In the genomic region with DNA sequence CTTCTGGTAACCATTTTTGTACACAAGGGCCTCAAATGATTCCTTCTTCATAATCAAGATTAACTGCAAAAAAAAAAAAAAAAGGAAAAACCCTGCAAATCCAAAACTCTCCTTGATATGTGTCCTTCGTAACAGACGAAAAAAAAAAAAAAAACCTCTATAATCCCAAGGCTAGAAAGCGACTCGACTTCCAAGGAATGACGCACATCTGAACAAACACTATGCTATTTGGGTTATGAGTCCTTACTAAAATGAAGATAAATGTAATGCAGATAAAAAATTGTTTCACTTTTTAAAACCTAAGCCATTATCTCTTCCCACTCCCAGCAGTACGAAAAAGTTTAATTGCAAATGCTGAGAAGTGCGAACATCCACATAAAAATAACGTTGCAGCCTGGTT, we compare ENCODE assay signal across 1 cellular context.
TF ChIP-seq lines count a peak whose summit lies in the region.

No MANE protein-coding gene starts in this region.

TF ChIP-seq in GM23338, 12 proteins besides CTCF, POLR2A, EP300 and RAD21 (continued from another document):
- TF ChIP-seq, protein P1, sequence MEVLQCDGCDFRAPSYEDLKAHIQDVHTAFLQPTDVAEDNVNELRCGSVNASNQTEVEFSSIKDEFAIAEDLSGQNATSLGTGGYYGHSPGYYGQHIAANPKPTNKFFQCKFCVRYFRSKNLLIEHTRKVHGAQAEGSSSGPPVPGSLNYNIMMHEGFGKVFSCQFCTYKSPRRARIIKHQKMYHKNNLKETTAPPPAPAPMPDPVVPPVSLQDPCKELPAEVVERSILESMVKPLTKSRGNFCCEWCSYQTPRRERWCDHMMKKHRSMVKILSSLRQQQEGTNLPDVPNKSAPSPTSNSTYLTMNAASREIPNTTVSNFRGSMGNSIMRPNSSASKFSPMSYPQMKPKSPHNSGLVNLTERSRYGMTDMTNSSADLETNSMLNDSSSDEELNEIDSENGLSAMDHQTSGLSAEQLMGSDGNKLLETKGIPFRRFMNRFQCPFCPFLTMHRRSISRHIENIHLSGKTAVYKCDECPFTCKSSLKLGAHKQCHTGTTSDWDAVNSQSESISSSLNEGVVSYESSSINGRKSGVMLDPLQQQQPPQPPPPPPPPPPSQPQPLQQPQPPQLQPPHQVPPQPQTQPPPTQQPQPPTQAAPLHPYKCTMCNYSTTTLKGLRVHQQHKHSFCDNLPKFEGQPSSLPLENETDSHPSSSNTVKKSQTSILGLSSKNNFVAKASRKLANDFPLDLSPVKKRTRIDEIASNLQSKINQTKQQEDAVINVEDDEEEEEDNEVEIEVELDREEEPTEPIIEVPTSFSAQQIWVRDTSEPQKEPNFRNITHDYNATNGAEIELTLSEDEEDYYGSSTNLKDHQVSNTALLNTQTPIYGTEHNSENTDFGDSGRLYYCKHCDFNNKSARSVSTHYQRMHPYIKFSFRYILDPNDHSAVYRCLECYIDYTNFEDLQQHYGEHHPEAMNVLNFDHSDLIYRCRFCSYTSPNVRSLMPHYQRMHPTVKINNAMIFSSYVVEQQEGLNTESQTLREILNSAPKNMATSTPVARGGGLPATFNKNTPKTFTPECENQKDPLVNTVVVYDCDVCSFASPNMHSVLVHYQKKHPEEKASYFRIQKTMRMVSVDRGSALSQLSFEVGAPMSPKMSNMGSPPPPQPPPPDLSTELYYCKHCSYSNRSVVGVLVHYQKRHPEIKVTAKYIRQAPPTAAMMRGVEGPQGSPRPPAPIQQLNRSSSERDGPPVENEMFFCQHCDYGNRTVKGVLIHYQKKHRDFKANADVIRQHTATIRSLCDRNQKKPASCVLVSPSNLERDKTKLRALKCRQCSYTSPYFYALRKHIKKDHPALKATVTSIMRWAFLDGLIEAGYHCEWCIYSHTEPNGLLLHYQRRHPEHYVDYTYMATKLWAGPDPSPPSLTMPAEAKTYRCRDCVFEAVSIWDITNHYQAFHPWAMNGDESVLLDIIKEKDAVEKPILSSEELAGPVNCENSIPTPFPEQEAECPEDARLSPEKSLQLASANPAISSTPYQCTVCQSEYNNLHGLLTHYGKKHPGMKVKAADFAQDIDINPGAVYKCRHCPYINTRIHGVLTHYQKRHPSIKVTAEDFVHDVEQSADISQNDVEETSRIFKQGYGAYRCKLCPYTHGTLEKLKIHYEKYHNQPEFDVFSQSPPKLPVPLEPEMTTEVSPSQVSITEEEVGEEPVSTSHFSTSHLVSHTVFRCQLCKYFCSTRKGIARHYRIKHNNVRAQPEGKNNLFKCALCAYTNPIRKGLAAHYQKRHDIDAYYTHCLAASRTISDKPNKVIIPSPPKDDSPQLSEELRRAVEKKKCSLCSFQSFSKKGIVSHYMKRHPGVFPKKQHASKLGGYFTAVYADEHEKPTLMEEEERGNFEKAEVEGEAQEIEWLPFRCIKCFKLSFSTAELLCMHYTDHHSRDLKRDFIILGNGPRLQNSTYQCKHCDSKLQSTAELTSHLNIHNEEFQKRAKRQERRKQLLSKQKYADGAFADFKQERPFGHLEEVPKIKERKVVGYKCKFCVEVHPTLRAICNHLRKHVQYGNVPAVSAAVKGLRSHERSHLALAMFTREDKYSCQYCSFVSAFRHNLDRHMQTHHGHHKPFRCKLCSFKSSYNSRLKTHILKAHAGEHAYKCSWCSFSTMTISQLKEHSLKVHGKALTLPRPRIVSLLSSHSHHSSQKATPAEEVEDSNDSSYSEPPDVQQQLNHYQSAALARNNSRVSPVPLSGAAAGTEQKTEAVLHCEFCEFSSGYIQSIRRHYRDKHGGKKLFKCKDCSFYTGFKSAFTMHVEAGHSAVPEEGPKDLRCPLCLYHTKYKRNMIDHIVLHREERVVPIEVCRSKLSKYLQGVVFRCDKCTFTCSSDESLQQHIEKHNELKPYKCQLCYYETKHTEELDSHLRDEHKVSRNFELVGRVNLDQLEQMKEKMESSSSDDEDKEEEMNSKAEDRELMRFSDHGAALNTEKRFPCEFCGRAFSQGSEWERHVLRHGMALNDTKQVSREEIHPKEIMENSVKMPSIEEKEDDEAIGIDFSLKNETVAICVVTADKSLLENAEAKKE (CRISPR knock-in tag; IDR thresholded peaks at IDR 0.05): no peak
- TF ChIP-seq ZNF331 (CRISPR knock-in tag; IDR thresholded peaks at IDR 0.05; ENCODE audit: low read depth) (no peak), EZH2 (IDR thresholded peaks at IDR 0.05; ENCODE audit: low read depth, unreplicated experiment) (no peak), ZNF114 (CRISPR knock-in tag; IDR thresholded peaks at IDR 0.05) (no peak), EZH2phosphoT487 (IDR thresholded peaks at IDR 0.05; ENCODE audit: unreplicated experiment) (no peak), CREB1 (CRISPR knock-in tag; IDR thresholded peaks at IDR 0.05; ENCODE audit: low read depth) (no peak), JUNB (IDR thresholded peaks at IDR 0.05; ENCODE audit: unreplicated experiment) (no peak), POLR2AphosphoS5 (IDR thresholded peaks at IDR 0.05; ENCODE audit: low read depth) (no peak)
- TF ChIP-seq, protein P2, sequence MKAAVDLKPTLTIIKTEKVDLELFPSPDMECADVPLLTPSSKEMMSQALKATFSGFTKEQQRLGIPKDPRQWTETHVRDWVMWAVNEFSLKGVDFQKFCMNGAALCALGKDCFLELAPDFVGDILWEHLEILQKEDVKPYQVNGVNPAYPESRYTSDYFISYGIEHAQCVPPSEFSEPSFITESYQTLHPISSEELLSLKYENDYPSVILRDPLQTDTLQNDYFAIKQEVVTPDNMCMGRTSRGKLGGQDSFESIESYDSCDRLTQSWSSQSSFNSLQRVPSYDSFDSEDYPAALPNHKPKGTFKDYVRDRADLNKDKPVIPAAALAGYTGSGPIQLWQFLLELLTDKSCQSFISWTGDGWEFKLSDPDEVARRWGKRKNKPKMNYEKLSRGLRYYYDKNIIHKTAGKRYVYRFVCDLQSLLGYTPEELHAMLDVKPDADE (IDR thresholded peaks at IDR 0.05): no peak
- TF ChIP-seq, protein P3, sequence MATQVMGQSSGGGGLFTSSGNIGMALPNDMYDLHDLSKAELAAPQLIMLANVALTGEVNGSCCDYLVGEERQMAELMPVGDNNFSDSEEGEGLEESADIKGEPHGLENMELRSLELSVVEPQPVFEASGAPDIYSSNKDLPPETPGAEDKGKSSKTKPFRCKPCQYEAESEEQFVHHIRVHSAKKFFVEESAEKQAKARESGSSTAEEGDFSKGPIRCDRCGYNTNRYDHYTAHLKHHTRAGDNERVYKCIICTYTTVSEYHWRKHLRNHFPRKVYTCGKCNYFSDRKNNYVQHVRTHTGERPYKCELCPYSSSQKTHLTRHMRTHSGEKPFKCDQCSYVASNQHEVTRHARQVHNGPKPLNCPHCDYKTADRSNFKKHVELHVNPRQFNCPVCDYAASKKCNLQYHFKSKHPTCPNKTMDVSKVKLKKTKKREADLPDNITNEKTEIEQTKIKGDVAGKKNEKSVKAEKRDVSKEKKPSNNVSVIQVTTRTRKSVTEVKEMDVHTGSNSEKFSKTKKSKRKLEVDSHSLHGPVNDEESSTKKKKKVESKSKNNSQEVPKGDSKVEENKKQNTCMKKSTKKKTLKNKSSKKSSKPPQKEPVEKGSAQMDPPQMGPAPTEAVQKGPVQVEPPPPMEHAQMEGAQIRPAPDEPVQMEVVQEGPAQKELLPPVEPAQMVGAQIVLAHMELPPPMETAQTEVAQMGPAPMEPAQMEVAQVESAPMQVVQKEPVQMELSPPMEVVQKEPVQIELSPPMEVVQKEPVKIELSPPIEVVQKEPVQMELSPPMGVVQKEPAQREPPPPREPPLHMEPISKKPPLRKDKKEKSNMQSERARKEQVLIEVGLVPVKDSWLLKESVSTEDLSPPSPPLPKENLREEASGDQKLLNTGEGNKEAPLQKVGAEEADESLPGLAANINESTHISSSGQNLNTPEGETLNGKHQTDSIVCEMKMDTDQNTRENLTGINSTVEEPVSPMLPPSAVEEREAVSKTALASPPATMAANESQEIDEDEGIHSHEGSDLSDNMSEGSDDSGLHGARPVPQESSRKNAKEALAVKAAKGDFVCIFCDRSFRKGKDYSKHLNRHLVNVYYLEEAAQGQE (IDR thresholded peaks at IDR 0.05; ENCODE audit: unreplicated experiment): no peak
